Comparison of ENCODE assay signal across 29 cellular contexts in the genomic region with DNA sequence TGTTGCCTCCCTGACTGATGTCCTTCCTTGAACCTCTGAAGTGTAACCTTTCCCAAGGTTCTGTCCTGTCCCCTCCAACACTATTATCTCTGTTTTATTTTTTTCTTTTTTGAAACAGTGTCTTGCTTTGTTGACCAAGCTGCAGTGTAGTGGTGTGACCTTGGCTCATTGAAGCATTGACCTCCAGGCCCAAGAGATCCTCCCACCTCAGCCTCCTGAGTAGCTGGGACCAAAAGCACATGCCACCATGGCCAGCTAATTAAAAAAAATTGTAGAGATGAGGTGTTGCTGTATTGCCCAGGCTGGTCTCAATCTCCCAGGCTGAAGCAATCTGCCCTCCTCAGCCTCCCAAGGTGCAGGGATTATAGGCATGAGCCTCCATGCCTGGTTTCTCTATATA. TPM values are rescaled to one million over a fixed set of nuclear protein-coding genes. Genes with fewer than 3 reads are reported as not detected.
"Had no signal": no experiment of that assay in that cellular context is flagged by ENCODE, and none has a peak within 500 bp of the region (broad histone marks: within the 10 kb centered on the region; RNA-seq: fewer than 3 reads in every experiment).

No MANE protein-coding gene starts in this region.

- H3K36me3 ChIP-seq: colonic mucosa, esophagus muscularis mucosa, esophagus squamous epithelium, gastrocnemius medialis, gastroesophageal sphincter, heart left ventricle, heart right ventricle had no signal

- FAIRE-seq: endometrium, endothelial cell of umbilical vein, frontal cortex had no signal

- H3K27me3 ChIP-seq: colonic mucosa, esophagus muscularis mucosa, esophagus squamous epithelium, foreskin keratinocyte, gastrocnemius medialis, gastroesophageal sphincter, heart left ventricle, heart right ventricle had no signal

- H3K27ac Mint-ChIP-seq: dendritic cell treated with granulocyte-macrophage colony-stimulating factor and Interleukin-4, amounts not matched to agents 40 ng/mL and 50 ng/mL, for 4 days; effector memory CD8-positive, alpha-beta T cell; endodermal cell had no signal

- H3K27ac ChIP-seq: colonic mucosa, coronary artery, dorsolateral prefrontal cortex, epithelial cell of prostate, esophagus muscularis mucosa, esophagus squamous epithelium, foreskin keratinocyte, gastrocnemius medialis, gastroesophageal sphincter, heart left ventricle, heart right ventricle had no signal

- H3K4me3 ChIP-seq: colonic mucosa, coronary artery, dorsolateral prefrontal cortex, esophagus muscularis mucosa, esophagus squamous epithelium, gastrocnemius medialis, gastroesophageal sphincter, heart left ventricle, heart right ventricle had no signal

- H3K4me1 Mint-ChIP-seq: endodermal cell had no signal

- ATAC-seq: effector memory CD8-positive, alpha-beta T cell; esophagus mucosa; foreskin keratinocyte; gastrocnemius medialis; gastroesophageal sphincter; heart left ventricle; heart right ventricle had no signal

- H3K9me3 ChIP-seq: colonic mucosa had no signal

- H3K27me3 Mint-ChIP-seq: dendritic cell treated with granulocyte-macrophage colony-stimulating factor and Interleukin-4, amounts not matched to agents 40 ng/mL and 50 ng/mL, for 4 days; effector memory CD8-positive, alpha-beta T cell had no signal

- DNase-seq: colonic mucosa; cortex of kidney; dermis blood vessel endothelial cell; dorsolateral prefrontal cortex; effector CD4-positive, alpha-beta T cell; effector CD8-positive, alpha-beta T cell; effector memory CD4-positive, alpha-beta T cell; effector memory CD8-positive, alpha-beta T cell; endodermal cell; erythroblast; esophagus squamous epithelium; foreskin fibroblast; foreskin keratinocyte; foreskin melanocyte; gastrocnemius medialis; glutamatergic neuron; head of caudate nucleus; heart left ventricle; heart right ventricle had no signal

- H3K4me3 Mint-ChIP-seq: dendritic cell treated with granulocyte-macrophage colony-stimulating factor and Interleukin-4, amounts not matched to agents 40 ng/mL and 50 ng/mL, for 4 days; effector memory CD8-positive, alpha-beta T cell; endodermal cell had no signal

- H3K4me1 ChIP-seq: colonic mucosa, esophagus muscularis mucosa, esophagus squamous epithelium, foreskin keratinocyte, gastrocnemius medialis, gastroesophageal sphincter, heart left ventricle, heart right ventricle had no signal

RNA-seq across cellular contexts. Expression of a gene that starts 59.0 kb away (rescaled TPM):
- total RNA-seq: fibroblast of villous mesenchyme had no signal
